In genomic region chr19:4447327-4448146, GRCh38 we compare ENCODE assay signal across 1 cellular context.
TF ChIP-seq lines count a peak whose summit lies in the region.

No MANE protein-coding gene starts in this region.

TF ChIP-seq in SK-N-SH treated with all-trans-retinoic acid at 6 μM for 48 hours, 23 proteins besides CTCF, POLR2A, EP300 and RAD21 (continued from another document):
- TF ChIP-seq PPARA (CRISPR knock-in tag; IDR thresholded peaks at IDR 0.05; ENCODE audit: borderline replicate concordance) = no peak
- no peak for TF ChIP-seq POU6F1 (CRISPR knock-in tag; IDR thresholded peaks at IDR 0.05; ENCODE audit: borderline replicate concordance, low read depth)
- no peak for TF ChIP-seq ZC3H10 (CRISPR knock-in tag; IDR thresholded peaks at IDR 0.05)
- TF ChIP-seq ZNF565 (CRISPR knock-in tag; conservative IDR thresholded peaks at IDR 0.05; ENCODE audit: low read depth) = no peak
- no peak for TF ChIP-seq ZFP3 (CRISPR knock-in tag; IDR thresholded peaks at IDR 0.05)
- TF ChIP-seq, protein P1, sequence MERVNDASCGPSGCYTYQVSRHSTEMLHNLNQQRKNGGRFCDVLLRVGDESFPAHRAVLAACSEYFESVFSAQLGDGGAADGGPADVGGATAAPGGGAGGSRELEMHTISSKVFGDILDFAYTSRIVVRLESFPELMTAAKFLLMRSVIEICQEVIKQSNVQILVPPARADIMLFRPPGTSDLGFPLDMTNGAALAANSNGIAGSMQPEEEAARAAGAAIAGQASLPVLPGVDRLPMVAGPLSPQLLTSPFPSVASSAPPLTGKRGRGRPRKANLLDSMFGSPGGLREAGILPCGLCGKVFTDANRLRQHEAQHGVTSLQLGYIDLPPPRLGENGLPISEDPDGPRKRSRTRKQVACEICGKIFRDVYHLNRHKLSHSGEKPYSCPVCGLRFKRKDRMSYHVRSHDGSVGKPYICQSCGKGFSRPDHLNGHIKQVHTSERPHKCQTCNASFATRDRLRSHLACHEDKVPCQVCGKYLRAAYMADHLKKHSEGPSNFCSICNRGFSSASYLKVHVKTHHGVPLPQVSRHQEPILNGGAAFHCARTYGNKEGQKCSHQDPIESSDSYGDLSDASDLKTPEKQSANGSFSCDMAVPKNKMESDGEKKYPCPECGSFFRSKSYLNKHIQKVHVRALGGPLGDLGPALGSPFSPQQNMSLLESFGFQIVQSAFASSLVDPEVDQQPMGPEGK (CRISPR knock-in tag; IDR thresholded peaks at IDR 0.05; ENCODE audit: borderline replicate concordance) = no peak
- no peak for TF ChIP-seq CSRNP3 (CRISPR knock-in tag; IDR thresholded peaks at IDR 0.05)
TF ChIP-seq in SK-N-SH treated with all-trans-retinoic acid at 6 μM for 48 hours: peak in this region for 0.
